ENCODE assay signal across 30 cellular contexts in the genomic region with DNA sequence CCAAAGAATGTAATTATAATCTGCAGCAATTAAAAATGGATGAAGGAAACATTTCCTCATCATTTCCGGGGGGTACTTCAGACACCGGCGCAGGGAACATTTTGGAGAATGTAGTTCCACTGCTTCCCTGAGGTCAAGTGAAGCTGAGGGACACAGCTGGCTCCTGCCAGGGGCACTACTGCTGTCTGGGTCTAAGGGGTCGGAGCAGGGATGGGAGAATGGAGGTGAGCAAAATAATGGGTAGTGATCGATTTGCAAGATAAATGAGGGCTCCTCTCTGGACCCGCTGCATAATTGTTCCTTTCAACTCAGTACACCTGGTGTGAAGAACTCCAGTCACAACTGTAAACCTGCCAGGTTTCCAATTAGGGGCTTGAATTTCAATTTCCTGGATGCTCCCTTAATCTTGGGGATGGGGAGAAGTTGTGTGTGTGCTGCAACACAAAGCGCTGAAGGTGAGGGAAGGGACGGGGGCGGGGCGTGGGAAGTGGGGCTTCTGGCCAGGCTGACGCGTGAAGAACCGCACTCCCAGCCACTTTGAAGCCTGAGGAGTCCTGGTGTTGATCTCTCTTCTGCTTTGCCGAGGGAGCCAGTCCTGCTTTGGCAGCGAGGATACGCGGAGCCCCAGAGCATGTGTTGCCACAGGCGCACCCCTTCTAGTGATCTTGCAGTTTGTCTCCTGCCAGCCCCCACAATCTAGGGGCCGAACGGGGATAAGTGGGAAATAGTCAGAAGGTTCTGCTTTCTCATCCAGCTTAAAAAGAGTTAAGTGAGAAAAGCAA.
DNase-seq lines count a peak whose midpoint lies in the region; ATAC-seq lines count a peak whose summit lies in the region.
"Had no signal": no experiment of that assay in that cellular context is flagged by ENCODE, and none has a peak within 500 bp of the region (broad histone marks: within the 10 kb centered on the region; RNA-seq: fewer than 3 reads in every experiment).

No MANE protein-coding gene starts in this region.

- no peak overlapping the region for H3K4me3 ChIP-seq in iPS DF 6.9 (ENCODE audit: low read length)
- H3K4me3 ChIP-seq in HAP-1, result no peak overlapping the region
- H3K4me3 ChIP-seq: body of pancreas, heart left ventricle, K562, thoracic aorta had no signal

- H3K36me3 Mint-ChIP-seq in stimulated activated memory B cell treated with anti-CD40 and anti-IgM and Interleukin-4, amounts not matched to agents 10 μg/mL and 1 μg/mL and 100 μg/mL, for 72 hours, result no peaks in the 10 kb centered on the region
- H3K36me3 Mint-ChIP-seq: CD4-positive, CD25-positive, alpha-beta regulatory T cell had no signal

- no peak for ATAC-seq in stimulated activated memory B cell treated with anti-CD40 and anti-IgM and Interleukin-4, amounts not matched to agents 10 μg/mL and 1 μg/mL and 100 μg/mL, for 72 hours
- ATAC-seq: activated CD8-positive, alpha-beta T cell treated with anti-CD3 and anti-CD28 coated beads, Interleukin-2, amount 10 ng/mL, durations not matched to agents 7 days and 5 days; activated T-helper 17 cell treated with anti-CD3 and anti-CD28 coated beads, Interleukin-2, amount 50 U/mL, for 72 hours; body of pancreas; heart left ventricle; K562; left cardiac atrium; right cardiac atrium; stimulated activated naive CD8-positive, alpha-beta T cell treated with anti-CD3 and anti-CD28 coated beads, Interleukin-15, Interleukin-2, amounts not matched to agents 100 U/mL and 50 U/mL, for 24 hours had no signal

- H3K27me3 ChIP-seq in iPS DF 6.9 (ENCODE audit: control insufficient read depth, insufficient read depth, low read length), result no peaks in the 10 kb centered on the region
- peaks cover 62% of the 10 kb centered on the region for H3K27me3 ChIP-seq in HAP-1 (ENCODE audit: low read depth)
- H3K27me3 ChIP-seq: body of pancreas had no signal

- H3K4me1 ChIP-seq in iPS DF 6.9 (ENCODE audit: control insufficient read depth, insufficient read depth, low read length) (peaks cover 4% of the 10 kb centered on the region), HAP-1 (peaks cover 7% of the 10 kb centered on the region)
- H3K4me1 ChIP-seq: body of pancreas had no signal

- H3K9me3 Mint-ChIP-seq in stimulated activated memory B cell treated with anti-CD40 and anti-IgM and Interleukin-4, amounts not matched to agents 10 μg/mL and 1 μg/mL and 100 μg/mL, for 72 hours, result no peaks in the 10 kb centered on the region
- H3K9me3 Mint-ChIP-seq: activated T-helper 17 cell treated with anti-CD3 and anti-CD28 coated beads, Interleukin-2, amount 50 U/mL, for 72 hours; dendritic cell treated with granulocyte-macrophage colony-stimulating factor and Interleukin-4, amounts not matched to agents 40 ng/mL and 50 ng/mL, for 4 days; T-helper 2 cell treated with Interferon-gamma antibody and Interleukin-4, amounts not matched to agents 5 μg/mL and 100 μg/mL, for 36 hours had no signal

- H3K9me3 ChIP-seq in iPS DF 6.9 (ENCODE audit: control insufficient read depth, insufficient read depth, low read length) (no peaks in the 10 kb centered on the region), HAP-1 (no peaks in the 10 kb centered on the region)
- H3K9me3 ChIP-seq: body of pancreas, heart left ventricle, thoracic aorta had no signal

- in situ Hi-C loops in HAP-1 (cut with MboI; ENCODE audit: low sequenced_read_pairs), result no loop called here

- H3K4me3 Mint-ChIP-seq in stimulated activated memory B cell treated with anti-CD40 and anti-IgM and Interleukin-4, amounts not matched to agents 10 μg/mL and 1 μg/mL and 100 μg/mL, for 72 hours, result no peak overlapping the region
- H3K4me3 Mint-ChIP-seq: activated CD8-positive, alpha-beta T cell treated with anti-CD3 and anti-CD28 coated beads, Interleukin-2, amount 10 ng/mL, durations not matched to agents 7 days and 5 days; activated T-helper 17 cell treated with anti-CD3 and anti-CD28 coated beads, Interleukin-2, amount 50 U/mL, for 72 hours; CD4-positive, CD25-positive, alpha-beta regulatory T cell; dendritic cell treated with granulocyte-macrophage colony-stimulating factor and Interleukin-4, amounts not matched to agents 40 ng/mL and 50 ng/mL, for 4 days; T-helper 2 cell treated with Interferon-gamma antibody and Interleukin-4, amounts not matched to agents 5 μg/mL and 100 μg/mL, for 36 hours had no signal

- no peaks in the 10 kb centered on the region for H3K36me3 ChIP-seq in iPS DF 6.9 (ENCODE audit: control insufficient read depth, insufficient read depth, low read length)
- H3K36me3 ChIP-seq in HAP-1 (replicated peaks), result no peaks in the 10 kb centered on the region
- H3K36me3 ChIP-seq: heart left ventricle, thoracic aorta had no signal

- no CpG with 5 or more reads among the region's 20 CpGs for WGBS in iPS DF 6.9 (ENCODE audit: insufficient coverage, insufficient read length)

- no peak overlapping the region for H3K27ac ChIP-seq in iPS DF 6.9 (ENCODE audit: low read length)
- H3K27ac ChIP-seq: body of pancreas, heart left ventricle, thoracic aorta had no signal

- H3K4me1 Mint-ChIP-seq in stimulated activated memory B cell treated with anti-CD40 and anti-IgM and Interleukin-4, amounts not matched to agents 10 μg/mL and 1 μg/mL and 100 μg/mL, for 72 hours, result peaks cover 33% of the 10 kb centered on the region
- H3K4me1 Mint-ChIP-seq: activated T-helper 17 cell treated with anti-CD3 and anti-CD28 coated beads, Interleukin-2, amount 50 U/mL, for 72 hours; CD4-positive, CD25-positive, alpha-beta regulatory T cell had no signal

- peaks cover 32% of the 10 kb centered on the region for H3K27me3 Mint-ChIP-seq in stimulated activated memory B cell treated with anti-CD40 and anti-IgM and Interleukin-4, amounts not matched to agents 10 μg/mL and 1 μg/mL and 100 μg/mL, for 72 hours

- peak overlapping the region; percentile 50 for H3K27ac Mint-ChIP-seq in stimulated activated memory B cell treated with anti-CD40 and anti-IgM and Interleukin-4, amounts not matched to agents 10 μg/mL and 1 μg/mL and 100 μg/mL, for 72 hours
- H3K27ac Mint-ChIP-seq: activated CD8-positive, alpha-beta T cell treated with anti-CD3 and anti-CD28 coated beads, Interleukin-2, amount 10 ng/mL, durations not matched to agents 7 days and 5 days; activated T-helper 17 cell treated with anti-CD3 and anti-CD28 coated beads, Interleukin-2, amount 50 U/mL, for 72 hours; CD4-positive, CD25-positive, alpha-beta regulatory T cell; dendritic cell treated with granulocyte-macrophage colony-stimulating factor and Interleukin-4, amounts not matched to agents 40 ng/mL and 50 ng/mL, for 4 days; T-helper 2 cell treated with Interferon-gamma antibody and Interleukin-4, amounts not matched to agents 5 μg/mL and 100 μg/mL, for 36 hours had no signal

- peak; percentile 41 for DNase-seq in NCI-H2107 treated with DMSO at 0.1 percent for 48 hours (lab: John Stamatoyannopoulos, UW; ENCODE audit: unreplicated experiment)
- DNase-seq in NCI-H2107 (lab: John Stamatoyannopoulos, UW), result no peak
- peak; percentile 85 for DNase-seq in NCI-H69 (lab: John Stamatoyannopoulos, UW)
- peak; percentile 22 for DNase-seq in iPS DF 6.9 (ENCODE audit: low read depth, low spot score)
- DNase-seq in MV-4-11 (lab: John Stamatoyannopoulos, UW), result no peak
- no peak for DNase-seq in HAP-1 (ENCODE audit: low spot score in 2 of 2)
- DNase-seq in activated gamma-delta T cell (lab: John Stamatoyannopoulos, UW), result no peak
- DNase-seq: activated CD4-positive, alpha-beta T cell treated with anti-CD3 and anti-CD28 coated beads for 4 hours; activated CD8-positive, alpha-beta T cell treated with anti-CD3 and anti-CD28 coated beads, Interleukin-2, amount 10 ng/mL, durations not matched to agents 7 days and 5 days; activated naive CD4-positive, alpha-beta T cell treated with anti-CD3 and anti-CD28 coated beads, Interleukin-2, amount 50 U/mL, for 16 hours; AML-193; body of pancreas; CD4-positive, CD25-positive, alpha-beta regulatory T cell; EL; GOT3; heart left ventricle; left cardiac atrium; NCI-H1436 treated with DMSO at 0.1 percent for 48 hours; NCI-H2227 treated with DMSO at 0.1 percent for 48 hours; NCI-H526 treated with DMSO at 0.1 percent for 48 hours; right cardiac atrium; SIG-M5; stimulated activated CD4-positive, alpha-beta T cell treated with anti-CD3 and anti-CD28 coated beads, Interleukin-1b, Interleukin-23, amount 100 ng/mL, for 48 hours; stimulated activated naive CD8-positive, alpha-beta T cell treated with anti-CD3 and anti-CD28 coated beads, Interleukin-15, Interleukin-2, amounts not matched to agents 100 U/mL and 50 U/mL, for 24 hours had no signal

Comparison
In these comparisons a context has a peak if more than half of its experiments do, and no peak if none do; other contexts are left out.
1. DNase-seq: peak in NCI-H2107 treated with DMSO at 0.1 percent for 48 hours (single experiment), NCI-H69 (single experiment) and iPS DF 6.9 (single experiment); none in NCI-H2107 (single experiment), MV-4-11 (single experiment), HAP-1 (0 of 2) and activated gamma-delta T cell (single experiment).